Comparison of ENCODE assay signal across 8 cellular contexts in genomic region chr3:77254967-77255831, GRCh38.
A peak's percentile ranks its signal among the peaks of the same experiment; 100 is the strongest.
DNase-seq lines count a peak whose midpoint lies in the region; ATAC-seq and TF ChIP-seq lines count a peak whose summit lies in the region.

No MANE protein-coding gene starts in this region.

- peak; percentile 52 for TF ChIP-seq CTCF in Calu3 (IDR thresholded peaks at IDR 0.05; ENCODE audit: unreplicated experiment)
- TF ChIP-seq CTCF in cardiac fibroblast (IDR thresholded peaks at IDR 0.05; ENCODE audit: low read depth, low read length), result peak; percentile 49
- TF ChIP-seq CTCF in left lung (IDR thresholded peaks at IDR 0.05), result peak; percentile 45 to 70

- H3K36me3 ChIP-seq in left lung, result no peaks in the 10 kb centered on the region

- CTCF ChIA-PET in Calu3 (lab: Charles Lee), result no interaction called here

- H3K27ac Mint-ChIP-seq in Calu3 (ENCODE audit: unreplicated experiment), result no peak overlapping the region
- no peak overlapping the region for H3K27ac Mint-ChIP-seq in activated T-helper 17 cell treated with anti-CD3 and anti-CD28 coated beads, Interleukin-2, amount 50 U/mL, for 72 hours

- H3K4me3 ChIP-seq in cardiac fibroblast (replicated peaks in 1 of 2; ENCODE audit: low read depth in 2 of 2, low read length in 2 of 2) (no peak overlapping the region), left lung (no peak overlapping the region)

- DNase-seq in Calu3 (peak; percentile 66), HK-2 (ENCODE audit: unreplicated experiment) (peak; percentile 28), NCI-H82 treated with DMSO at 0.1 percent for 48 hours (lab: John Stamatoyannopoulos, UW; ENCODE audit: unreplicated experiment) (peak; percentile 54), cardiac fibroblast (ENCODE audit: low read depth in 2 of 2) (peak; percentile 59 to 65), left lung (no peak)

- no peaks in the 10 kb centered on the region for H3K27me3 ChIP-seq in left lung

- ATAC-seq in GM19351 (IDR thresholded peaks at IDR 0.05; ENCODE audit: unreplicated experiment) (peak; percentile 77), left lung (peak; percentile 91), GM21526 (IDR thresholded peaks at IDR 0.05; ENCODE audit: low FRiP score, unreplicated experiment) (no peak)
- no peak for ATAC-seq in activated T-helper 17 cell treated with anti-CD3 and anti-CD28 coated beads, Interleukin-2, amount 50 U/mL, for 72 hours (replicated peaks)

- no TSS peak for BruUV-seq in Calu3 (replicated peaks; lab: Mats Ljungman, UMichigan)

- no peaks in the 10 kb centered on the region for H3K27me3 Mint-ChIP-seq in Calu3 (ENCODE audit: unreplicated experiment)
- H3K27me3 Mint-ChIP-seq in activated T-helper 17 cell treated with anti-CD3 and anti-CD28 coated beads, Interleukin-2, amount 50 U/mL, for 72 hours, result no peaks in the 10 kb centered on the region

- H3K9me3 Mint-ChIP-seq in Calu3 (ENCODE audit: low read depth, unreplicated experiment), result peaks cover 3% of the 10 kb centered on the region
- peaks cover 12% of the 10 kb centered on the region for H3K9me3 Mint-ChIP-seq in activated T-helper 17 cell treated with anti-CD3 and anti-CD28 coated beads, Interleukin-2, amount 50 U/mL, for 72 hours

- no peak overlapping the region for H3K27ac ChIP-seq in left lung

- no peak overlapping the region for H3K4me3 Mint-ChIP-seq in Calu3 (ENCODE audit: low read depth, unreplicated experiment)
- H3K4me3 Mint-ChIP-seq in activated T-helper 17 cell treated with anti-CD3 and anti-CD28 coated beads, Interleukin-2, amount 50 U/mL, for 72 hours, result no peak overlapping the region

- H3K4me1 Mint-ChIP-seq in Calu3 (ENCODE audit: low read depth, unreplicated experiment), result no peaks in the 10 kb centered on the region
- no peaks in the 10 kb centered on the region for H3K4me1 Mint-ChIP-seq in activated T-helper 17 cell treated with anti-CD3 and anti-CD28 coated beads, Interleukin-2, amount 50 U/mL, for 72 hours

- H3K36me3 Mint-ChIP-seq in Calu3 (ENCODE audit: insufficient read depth, unreplicated experiment), result no peaks in the 10 kb centered on the region
- no peaks in the 10 kb centered on the region for H3K36me3 Mint-ChIP-seq in activated T-helper 17 cell treated with anti-CD3 and anti-CD28 coated beads, Interleukin-2, amount 50 U/mL, for 72 hours (ENCODE audit: low read depth)

- H3K9me3 ChIP-seq in left lung, result no peaks in the 10 kb centered on the region

- no peaks in the 10 kb centered on the region for H3K4me1 ChIP-seq in left lung

- intact Hi-C loops in Calu3 (cut with micrococcal nuclease; ENCODE audit: unreplicated experiment), result loop anchor here (1.0 to 10.0 kb wide), 3 partner anchors 217 to 1230 kb away; no protein-coding TSS in a partner anchor
- intact Hi-C loops in left lung (cut with DNase I), result loop anchor here in 1 of 2 donors (2.0 kb wide), 1 partner anchor 216 kb away; no protein-coding TSS in a partner anchor

Comparison
In these comparisons a context has a peak if more than half of its experiments do, and no peak if none do; other contexts are left out.
1. DNase-seq: peak in Calu3 (single experiment), HK-2 (single experiment), NCI-H82 treated with DMSO at 0.1 percent for 48 hours (single experiment) and cardiac fibroblast (2 of 2); none in left lung (0 of 2).
2. ATAC-seq: peak in GM19351 (single experiment) and left lung (single experiment); none in GM21526 (single experiment) and activated T-helper 17 cell treated with anti-CD3 and anti-CD28 coated beads, Interleukin-2, amount 50 U/mL, for 72 hours (single experiment).
3. Peak in every context shown above with its lines, with median percentiles within 50 percentile points of each other: CTCF ChIP-seq.